10 cellular contexts compared by ENCODE assay signal in the genomic region with DNA sequence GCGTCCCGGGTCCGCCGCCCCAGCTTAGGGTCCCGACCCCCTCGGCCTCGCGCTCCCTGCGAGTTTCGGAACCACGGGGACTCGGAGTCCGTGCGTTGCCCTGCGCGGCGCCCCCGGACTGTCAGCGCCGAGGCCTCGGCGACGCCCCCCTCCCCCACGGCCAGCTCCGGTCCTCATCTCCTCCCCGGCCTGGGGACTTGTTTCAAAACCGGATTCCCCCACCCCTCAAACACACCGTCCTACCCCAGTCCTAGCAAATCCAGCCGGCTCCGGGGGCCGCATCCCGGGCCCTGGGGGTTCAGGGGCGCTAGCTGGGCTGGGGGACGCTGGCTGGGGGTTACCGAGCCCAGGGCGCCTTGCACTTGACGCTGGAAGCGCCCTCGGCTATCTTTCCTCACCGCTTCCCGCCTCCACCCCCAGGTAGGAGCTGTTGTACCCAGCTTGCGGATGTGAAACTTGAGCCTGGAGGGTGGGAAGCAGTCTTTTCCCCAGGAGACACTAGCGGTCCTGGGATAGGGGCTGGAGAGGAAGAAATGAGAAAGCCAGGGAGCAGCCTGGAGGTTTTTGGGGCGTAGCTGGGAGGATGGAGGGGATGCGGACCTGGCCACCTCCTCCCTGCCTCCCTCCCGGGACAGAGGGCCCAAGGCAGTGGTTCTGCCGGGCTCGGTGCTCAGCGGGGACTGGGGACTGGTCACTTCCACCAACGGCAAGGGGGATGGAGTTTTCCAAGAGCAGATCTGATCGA. TPM values are rescaled to one million over a fixed set of nuclear protein-coding genes. Genes with fewer than 3 reads are reported as not detected.
A peak's percentile ranks its signal among the peaks of the same experiment; 100 is the strongest.
DNase-seq lines count a peak whose midpoint lies in the region; ATAC-seq and TF ChIP-seq lines count a peak whose summit lies in the region.
"Had no signal": no experiment of that assay in that cellular context is flagged by ENCODE, and none has a peak within 500 bp of the region (broad histone marks: within the 10 kb centered on the region; RNA-seq: fewer than 3 reads in every experiment).

No MANE protein-coding gene starts in this region.

- POLR2A ChIA-PET in MCF 10A (lab: Yijun Ruan, JAX): interaction anchor here (0.8 to 4.6 kb wide), 10 partner anchors 12 to 47 kb away, joined by 3 to 59 read pairs (median 8); no protein-coding TSS in a partner anchor

- peak overlapping the region; percentile 85 for H3K4me3 Mint-ChIP-seq in MCF 10A (ENCODE audit: unreplicated experiment)

- CTCF ChIA-PET in MCF 10A (lab: Yijun Ruan, JAX): interaction anchor here (0.9 to 2.3 kb wide), 8 partner anchors 13 to 50 kb away, joined by 3 to 9 read pairs (median 4); no protein-coding TSS in a partner anchor

- TF ChIP-seq CTCF in MCF 10A (IDR thresholded peaks at IDR 0.05; ENCODE audit: unreplicated experiment) (no peak), liver (IDR thresholded peaks at IDR 0.05; ENCODE audit: low read depth, low read length, missing input control) (no peak)

- peaks cover 0 to 5% (median 1%) of the 10 kb centered on the region in 4 donors for H3K27me3 ChIP-seq in liver (ENCODE audit: control insufficient read depth in 4 of 4, insufficient read depth in 4 of 4, low read length in 3 of 4)
- peaks cover 24% of the 10 kb centered on the region for H3K27me3 ChIP-seq in thymus (ENCODE audit: control insufficient read depth, insufficient read depth)

- peak overlapping the region; percentile 86 for H3K27ac Mint-ChIP-seq in MCF 10A (ENCODE audit: low read depth, unreplicated experiment)

- BruUV-seq in MCF 10A (replicated peaks; lab: Mats Ljungman, UMichigan): no TSS peak

- TF ChIP-seq RAD21 in liver (IDR thresholded peaks at IDR 0.05): no peak

- H3K9me3 ChIP-seq in liver (ENCODE audit: control insufficient read depth in 4 of 4, low read length in 3 of 4) (no peaks in the 10 kb centered on the region), thymus (ENCODE audit: control insufficient read depth) (no peaks in the 10 kb centered on the region)

- DNase-seq in DMS 273 (lab: John Stamatoyannopoulos, UW; ENCODE audit: unreplicated experiment) (peak; percentile 47), DMS 273 treated with DMSO at 0.1 percent for 48 hours (lab: John Stamatoyannopoulos, UW) (no peak), MCF 10A (ENCODE audit: unreplicated experiment) (peak; percentile 50)
- DNase-seq: NCI-H1092 had no signal

- WGBS in liver: 23% methylated on average over 51 of the region's 51 CpGs
- WGBS in thymus: 28% methylated on average over 51 of the region's 51 CpGs

- H3K9me3 Mint-ChIP-seq in MCF 10A (ENCODE audit: unreplicated experiment): no peaks in the 10 kb centered on the region

- peaks cover 2 to 8% (median 5%) of the 10 kb centered on the region in 4 donors for H3K4me1 ChIP-seq in liver (ENCODE audit: control insufficient read depth in 4 of 4, insufficient read depth in 4 of 4, low read length in 3 of 4)
- peaks cover 4% of the 10 kb centered on the region for H3K4me1 ChIP-seq in thymus (ENCODE audit: control insufficient read depth, insufficient read depth, low read length)

- intact Hi-C loops in MCF 10A (cut with micrococcal nuclease): loop anchor here (2.0 kb wide), 1 partner anchor 50 kb away; no protein-coding TSS in a partner anchor

- H3K36me3 Mint-ChIP-seq in MCF 10A (ENCODE audit: insufficient read depth, unreplicated experiment): peaks cover 12% of the 10 kb centered on the region

- H3K27ac ChIP-seq in liver (ENCODE audit: low read depth in 1 of 2, low read length in 2 of 2): no peak overlapping the region
- no peak overlapping the region for H3K27ac ChIP-seq in thymus (ENCODE audit: low read depth)
- H3K27ac ChIP-seq: 22Rv1 had no signal

- H3K36me3 ChIP-seq in liver (ENCODE audit: control insufficient read depth in 4 of 4, insufficient read depth in 3 of 4, low read depth in 1 of 4, low read length in 3 of 4): no peaks in the 10 kb centered on the region
- H3K36me3 ChIP-seq in thymus (ENCODE audit: control insufficient read depth, insufficient read depth): no peaks in the 10 kb centered on the region

- H3K4me1 Mint-ChIP-seq in MCF 10A (ENCODE audit: insufficient read depth, unreplicated experiment): peaks cover 13% of the 10 kb centered on the region

- peak overlapping the region in 2 of 3 donors; percentile 11 to 57 for H3K4me3 ChIP-seq in liver (ENCODE audit: low read depth in 1 of 3, low read length in 3 of 3)
- H3K4me3 ChIP-seq in thymus (ENCODE audit: low read length): peak overlapping the region; percentile 51

- H3K27me3 Mint-ChIP-seq in MCF 10A (ENCODE audit: insufficient read depth, unreplicated experiment): no peaks in the 10 kb centered on the region

- ATAC-seq in HG03439 (IDR thresholded peaks at IDR 0.05; ENCODE audit: unreplicated experiment) (no peak), HG03521 (IDR thresholded peaks at IDR 0.05; ENCODE audit: unreplicated experiment) (no peak), HG03175 (IDR thresholded peaks at IDR 0.05; ENCODE audit: unreplicated experiment) (no peak)

- no peak overlapping the region for H3K9ac ChIP-seq in liver (ENCODE audit: low read depth in 1 of 2, low read length in 2 of 2)

TF ChIP-seq in liver, 16 proteins besides CTCF, POLR2A, EP300 and RAD21:
- no peak for TF ChIP-seq YY1 (IDR thresholded peaks at IDR 0.05)
- no peak for TF ChIP-seq HNF4A (conservative IDR thresholded peaks at IDR 0.05)
- TF ChIP-seq RXRA (IDR thresholded peaks at IDR 0.05): no peak
- no peak for TF ChIP-seq EGR1 (IDR thresholded peaks at IDR 0.05; ENCODE audit: low read depth in 2 of 2)
- TF ChIP-seq, protein P1, sequence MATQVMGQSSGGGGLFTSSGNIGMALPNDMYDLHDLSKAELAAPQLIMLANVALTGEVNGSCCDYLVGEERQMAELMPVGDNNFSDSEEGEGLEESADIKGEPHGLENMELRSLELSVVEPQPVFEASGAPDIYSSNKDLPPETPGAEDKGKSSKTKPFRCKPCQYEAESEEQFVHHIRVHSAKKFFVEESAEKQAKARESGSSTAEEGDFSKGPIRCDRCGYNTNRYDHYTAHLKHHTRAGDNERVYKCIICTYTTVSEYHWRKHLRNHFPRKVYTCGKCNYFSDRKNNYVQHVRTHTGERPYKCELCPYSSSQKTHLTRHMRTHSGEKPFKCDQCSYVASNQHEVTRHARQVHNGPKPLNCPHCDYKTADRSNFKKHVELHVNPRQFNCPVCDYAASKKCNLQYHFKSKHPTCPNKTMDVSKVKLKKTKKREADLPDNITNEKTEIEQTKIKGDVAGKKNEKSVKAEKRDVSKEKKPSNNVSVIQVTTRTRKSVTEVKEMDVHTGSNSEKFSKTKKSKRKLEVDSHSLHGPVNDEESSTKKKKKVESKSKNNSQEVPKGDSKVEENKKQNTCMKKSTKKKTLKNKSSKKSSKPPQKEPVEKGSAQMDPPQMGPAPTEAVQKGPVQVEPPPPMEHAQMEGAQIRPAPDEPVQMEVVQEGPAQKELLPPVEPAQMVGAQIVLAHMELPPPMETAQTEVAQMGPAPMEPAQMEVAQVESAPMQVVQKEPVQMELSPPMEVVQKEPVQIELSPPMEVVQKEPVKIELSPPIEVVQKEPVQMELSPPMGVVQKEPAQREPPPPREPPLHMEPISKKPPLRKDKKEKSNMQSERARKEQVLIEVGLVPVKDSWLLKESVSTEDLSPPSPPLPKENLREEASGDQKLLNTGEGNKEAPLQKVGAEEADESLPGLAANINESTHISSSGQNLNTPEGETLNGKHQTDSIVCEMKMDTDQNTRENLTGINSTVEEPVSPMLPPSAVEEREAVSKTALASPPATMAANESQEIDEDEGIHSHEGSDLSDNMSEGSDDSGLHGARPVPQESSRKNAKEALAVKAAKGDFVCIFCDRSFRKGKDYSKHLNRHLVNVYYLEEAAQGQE (IDR thresholded peaks at IDR 0.05): no peak
- no peak for TF ChIP-seq FOXA2 (IDR thresholded peaks at IDR 0.05)
- TF ChIP-seq, protein P2, sequence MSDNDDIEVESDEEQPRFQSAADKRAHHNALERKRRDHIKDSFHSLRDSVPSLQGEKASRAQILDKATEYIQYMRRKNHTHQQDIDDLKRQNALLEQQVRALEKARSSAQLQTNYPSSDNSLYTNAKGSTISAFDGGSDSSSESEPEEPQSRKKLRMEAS (IDR thresholded peaks at IDR 0.05): no peak
- no peak for TF ChIP-seq TAF1 (conservative IDR thresholded peaks at IDR 0.05)
- TF ChIP-seq, protein P3, sequence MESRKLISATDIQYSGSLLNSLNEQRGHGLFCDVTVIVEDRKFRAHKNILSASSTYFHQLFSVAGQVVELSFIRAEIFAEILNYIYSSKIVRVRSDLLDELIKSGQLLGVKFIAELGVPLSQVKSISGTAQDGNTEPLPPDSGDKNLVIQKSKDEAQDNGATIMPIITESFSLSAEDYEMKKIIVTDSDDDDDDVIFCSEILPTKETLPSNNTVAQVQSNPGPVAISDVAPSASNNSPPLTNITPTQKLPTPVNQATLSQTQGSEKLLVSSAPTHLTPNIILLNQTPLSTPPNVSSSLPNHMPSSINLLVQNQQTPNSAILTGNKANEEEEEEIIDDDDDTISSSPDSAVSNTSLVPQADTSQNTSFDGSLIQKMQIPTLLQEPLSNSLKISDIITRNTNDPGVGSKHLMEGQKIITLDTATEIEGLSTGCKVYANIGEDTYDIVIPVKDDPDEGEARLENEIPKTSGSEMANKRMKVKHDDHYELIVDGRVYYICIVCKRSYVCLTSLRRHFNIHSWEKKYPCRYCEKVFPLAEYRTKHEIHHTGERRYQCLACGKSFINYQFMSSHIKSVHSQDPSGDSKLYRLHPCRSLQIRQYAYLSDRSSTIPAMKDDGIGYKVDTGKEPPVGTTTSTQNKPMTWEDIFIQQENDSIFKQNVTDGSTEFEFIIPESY (IDR thresholded peaks at IDR 0.05): no peak
- no peak for TF ChIP-seq GABPA (IDR thresholded peaks at IDR 0.05 in 1 of 2, conservative IDR thresholded peaks at IDR 0.05 in 1 of 2)
- TF ChIP-seq FOXA1 (IDR thresholded peaks at IDR 0.05): no peak
- TF ChIP-seq HNF4G (IDR thresholded peaks at IDR 0.05): no peak
- TF ChIP-seq SP1 (IDR thresholded peaks at IDR 0.05): no peak
- TF ChIP-seq JUND (IDR thresholded peaks at IDR 0.05): no peak
- TF ChIP-seq, protein P4, sequence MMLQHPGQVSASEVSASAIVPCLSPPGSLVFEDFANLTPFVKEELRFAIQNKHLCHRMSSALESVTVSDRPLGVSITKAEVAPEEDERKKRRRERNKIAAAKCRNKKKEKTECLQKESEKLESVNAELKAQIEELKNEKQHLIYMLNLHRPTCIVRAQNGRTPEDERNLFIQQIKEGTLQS (IDR thresholded peaks at IDR 0.05): no peak
- TF ChIP-seq NR2F2 (IDR thresholded peaks at IDR 0.05): no peak

RNA-seq across cellular contexts. Expression of a gene that starts 0.6 kb away (rescaled TPM):
- total RNA-seq in MCF 10A (2022) (69.0 and 110 TPM in 2 replicates), liver (1 to 10 TPM; 4.3 to 8.3 TPM)
- polyA plus RNA-seq in liver (1 to 10 TPM; 2.2 to 9.3 TPM), thymus (36.3 TPM)
